ENCODE assay signal across 20 cellular contexts in genomic region chr2:73839653-73840411, GRCh38. TPM values are rescaled to one million over a fixed set of nuclear protein-coding genes. Genes with fewer than 3 reads are reported as not detected.
DNase-seq lines count a peak whose midpoint lies in the region; ATAC-seq and TF ChIP-seq lines count a peak whose summit lies in the region.
"Had no signal": no experiment of that assay in that cellular context is flagged by ENCODE, and none has a peak within 500 bp of the region (broad histone marks: within the 10 kb centered on the region; RNA-seq: fewer than 3 reads in every experiment).

No MANE protein-coding gene starts in this region.

- H3K4me1 ChIP-seq in mucosa of rectum (ENCODE audit: control insufficient read depth in 2 of 2, insufficient read depth in 2 of 2, low read length in 2 of 2): peaks cover 3 to 19% of the 10 kb centered on the region in 2 donors

- H3K9me3 Mint-ChIP-seq in activated naive CD8-positive, alpha-beta T cell treated with anti-CD3 and anti-CD28 coated beads for 36 hours: no peaks in the 10 kb centered on the region
- H3K9me3 Mint-ChIP-seq in activated naive CD8-positive, alpha-beta T cell treated with anti-CD3 and anti-CD28 coated beads, Interleukin-2, amount 50 U/mL, for 24 hours: no peaks in the 10 kb centered on the region
- no peaks in the 10 kb centered on the region for H3K9me3 Mint-ChIP-seq in activated CD4-positive, alpha-beta T cell treated with anti-CD3 and anti-CD28 coated beads, Interleukin-2, amount 10 ng/mL, durations not matched to agents 7 days and 5 days
- H3K9me3 Mint-ChIP-seq: activated B cell treated with CpG ODN at 0.5 μM for 24 hours, brain had no signal

- in situ Hi-C loops in GM13976 (cut with MboI; ENCODE audit: low sequenced_read_pairs, unreplicated experiment): no loop called here

- POLR2A ChIA-PET in activated CD4-positive, alpha-beta T cell treated with anti-CD3 and anti-CD28 coated beads, Interleukin-2, amount 10 ng/mL, durations not matched to agents 7 days and 5 days (lab: Charles Lee): no interaction called here

- CTCF ChIA-PET in activated CD4-positive, alpha-beta T cell treated with anti-CD3 and anti-CD28 coated beads, Interleukin-2, amount 10 ng/mL, durations not matched to agents 7 days and 5 days (lab: Charles Lee): interaction anchor here (0.6 kb wide), 2 partner anchors 11 to 72 kb away, joined by 3 to 4 read pairs; partner anchors contain the start of gene STAMBP

- ATAC-seq in activated naive CD8-positive, alpha-beta T cell treated with anti-CD3 and anti-CD28 coated beads, Interleukin-2, amount 50 U/mL, for 24 hours: no peak

- TF ChIP-seq CTCF in GM13976 (IDR thresholded peaks at IDR 0.05; ENCODE audit: borderline replicate concordance, control extremely low read depth, extremely low read depth, insufficient read depth, missing control alignments): no peak

- peak overlapping the region; percentile 32 to 61 for H3K27ac ChIP-seq in mucosa of rectum (ENCODE audit: low read depth in 2 of 2, low read length in 2 of 2)

- no peaks in the 10 kb centered on the region for H3K27me3 Mint-ChIP-seq in activated naive CD8-positive, alpha-beta T cell treated with anti-CD3 and anti-CD28 coated beads for 36 hours
- no peaks in the 10 kb centered on the region for H3K27me3 Mint-ChIP-seq in activated naive CD8-positive, alpha-beta T cell treated with anti-CD3 and anti-CD28 coated beads, Interleukin-2, amount 50 U/mL, for 24 hours
- H3K27me3 Mint-ChIP-seq in activated CD4-positive, alpha-beta T cell treated with anti-CD3 and anti-CD28 coated beads, Interleukin-2, amount 10 ng/mL, durations not matched to agents 7 days and 5 days: no peaks in the 10 kb centered on the region
- H3K27me3 Mint-ChIP-seq: activated B cell treated with CpG ODN at 0.5 μM for 24 hours, brain had no signal

- H3K9me3 ChIP-seq in mucosa of rectum (ENCODE audit: control insufficient read depth in 2 of 2, low read length in 2 of 2): no peaks in the 10 kb centered on the region
- H3K9me3 ChIP-seq: Peyer's patch, spleen had no signal

- peaks cover 10% of the 10 kb centered on the region for H3K36me3 Mint-ChIP-seq in activated naive CD8-positive, alpha-beta T cell treated with anti-CD3 and anti-CD28 coated beads for 36 hours
- peaks cover 26% of the 10 kb centered on the region for H3K36me3 Mint-ChIP-seq in activated naive CD8-positive, alpha-beta T cell treated with anti-CD3 and anti-CD28 coated beads, Interleukin-2, amount 50 U/mL, for 24 hours (ENCODE audit: low read depth)
- peaks cover 24% of the 10 kb centered on the region for H3K36me3 Mint-ChIP-seq in activated CD4-positive, alpha-beta T cell treated with anti-CD3 and anti-CD28 coated beads, Interleukin-2, amount 10 ng/mL, durations not matched to agents 7 days and 5 days (ENCODE audit: low read depth)

- no peak for DNase-seq in activated naive CD8-positive, alpha-beta T cell treated with anti-CD3 and anti-CD28 coated beads for 36 hours
- no peak for DNase-seq in activated naive CD8-positive, alpha-beta T cell treated with anti-CD3 and anti-CD28 coated beads, Interleukin-2, amount 50 U/mL, for 24 hours
- peak; percentile 35 for DNase-seq in cerebellum (ENCODE audit: low spot score)
- DNase-seq in NK-92 (lab: John Stamatoyannopoulos, UW; ENCODE audit: unreplicated experiment): no peak
- no peak for DNase-seq in stimulated activated CD4-positive, alpha-beta T cell treated with anti-CD3 and anti-CD28 coated beads, Interleukin-2, amount 100 ng/mL, for 24 hours
- no peak for DNase-seq in GM13976 (ENCODE audit: low spot score)
- no peak for DNase-seq in activated CD4-positive, alpha-beta T cell treated with anti-CD3 and anti-CD28 coated beads, Interleukin-2, amount 10 ng/mL, durations not matched to agents 7 days and 5 days
- DNase-seq: activated B cell treated with CpG ODN at 0.5 μM for 24 hours; activated naive CD4-positive, alpha-beta T cell; DMS79 treated with DMSO at 0.1 percent for 48 hours; effector CD8-positive, alpha-beta T cell; NCI-H146; NCI-H510A; Peyer's patch; spleen had no signal

- H3K27ac Mint-ChIP-seq in activated naive CD8-positive, alpha-beta T cell treated with anti-CD3 and anti-CD28 coated beads for 36 hours: peak overlapping the region; percentile 18
- no peak overlapping the region for H3K27ac Mint-ChIP-seq in activated naive CD8-positive, alpha-beta T cell treated with anti-CD3 and anti-CD28 coated beads, Interleukin-2, amount 50 U/mL, for 24 hours
- H3K27ac Mint-ChIP-seq in activated CD4-positive, alpha-beta T cell treated with anti-CD3 and anti-CD28 coated beads, Interleukin-2, amount 10 ng/mL, durations not matched to agents 7 days and 5 days: no peak overlapping the region
- H3K27ac Mint-ChIP-seq: activated B cell treated with CpG ODN at 0.5 μM for 24 hours had no signal

- no peak overlapping the region for H3K4me3 Mint-ChIP-seq in activated naive CD8-positive, alpha-beta T cell treated with anti-CD3 and anti-CD28 coated beads for 36 hours
- H3K4me3 Mint-ChIP-seq in activated naive CD8-positive, alpha-beta T cell treated with anti-CD3 and anti-CD28 coated beads, Interleukin-2, amount 50 U/mL, for 24 hours: no peak overlapping the region
- H3K4me3 Mint-ChIP-seq in activated CD4-positive, alpha-beta T cell treated with anti-CD3 and anti-CD28 coated beads, Interleukin-2, amount 10 ng/mL, durations not matched to agents 7 days and 5 days: no peak overlapping the region
- H3K4me3 Mint-ChIP-seq: activated B cell treated with CpG ODN at 0.5 μM for 24 hours had no signal

- no peaks in the 10 kb centered on the region for H3K27me3 ChIP-seq in mucosa of rectum (ENCODE audit: control insufficient read depth in 2 of 2, insufficient read depth in 2 of 2, low read length in 2 of 2)
- H3K27me3 ChIP-seq: Peyer's patch, spleen had no signal

- no peak overlapping the region for H3K4me3 ChIP-seq in mucosa of rectum (ENCODE audit: low read length in 2 of 2)
- H3K4me3 ChIP-seq: Peyer's patch, spleen had no signal

- H3K4me1 Mint-ChIP-seq in activated naive CD8-positive, alpha-beta T cell treated with anti-CD3 and anti-CD28 coated beads for 36 hours: peaks cover 10% of the 10 kb centered on the region
- peaks cover 16% of the 10 kb centered on the region for H3K4me1 Mint-ChIP-seq in activated naive CD8-positive, alpha-beta T cell treated with anti-CD3 and anti-CD28 coated beads, Interleukin-2, amount 50 U/mL, for 24 hours
- H3K4me1 Mint-ChIP-seq in activated CD4-positive, alpha-beta T cell treated with anti-CD3 and anti-CD28 coated beads, Interleukin-2, amount 10 ng/mL, durations not matched to agents 7 days and 5 days: peaks cover 11% of the 10 kb centered on the region

- H3K9ac ChIP-seq in mucosa of rectum (ENCODE audit: low read depth in 1 of 2, low read length in 2 of 2): no peak overlapping the region

- H3K36me3 ChIP-seq in mucosa of rectum (ENCODE audit: control insufficient read depth in 2 of 2, insufficient read depth in 2 of 2, low read length in 2 of 2): peaks cover 6 to 23% of the 10 kb centered on the region in 2 donors

RNA-seq across cellular contexts. Expression of gene STAMBP, which starts 11.1 kb away (rescaled TPM):
- 10 to 100 TPM; 72.6 to 76.4 TPM for total RNA-seq in activated naive CD8-positive, alpha-beta T cell treated with anti-CD3 and anti-CD28 coated beads for 36 hours
- total RNA-seq in cerebellum: 16.0 TPM
- total RNA-seq in activated CD4-positive, alpha-beta T cell treated with anti-CD3 and anti-CD28 coated beads, Interleukin-2, amount 10 ng/mL, durations not matched to agents 7 days and 5 days: 10 to 100 TPM; 37.2 to 38.4 TPM

RNA-seq across cellular contexts. Expression of gene ACTG2, which starts 53.0 kb away (rescaled TPM):
- total RNA-seq in activated naive CD8-positive, alpha-beta T cell treated with anti-CD3 and anti-CD28 coated beads for 36 hours: under 1 TPM; 0.12 to 0.27 TPM
- 1.1 TPM for total RNA-seq in cerebellum
- total RNA-seq in activated CD4-positive, alpha-beta T cell treated with anti-CD3 and anti-CD28 coated beads, Interleukin-2, amount 10 ng/mL, durations not matched to agents 7 days and 5 days: not detected
- total RNA-seq: A172, activated B cell treated with CpG ODN at 0.5 μM for 24 hours had no signal

RNA-seq across cellular contexts. Expression of gene C2orf78, which starts 55.8 kb away (rescaled TPM):
- not detected for total RNA-seq in activated naive CD8-positive, alpha-beta T cell treated with anti-CD3 and anti-CD28 coated beads for 36 hours
- not detected for total RNA-seq in cerebellum
- not detected for total RNA-seq in activated CD4-positive, alpha-beta T cell treated with anti-CD3 and anti-CD28 coated beads, Interleukin-2, amount 10 ng/mL, durations not matched to agents 7 days and 5 days
- total RNA-seq: A172, activated B cell treated with CpG ODN at 0.5 μM for 24 hours, mesenteric fat pad, omental fat pad, Peyer's patch, spleen had no signal

RNA-seq across cellular contexts. Expression of gene DUSP11, which starts 59.9 kb away (rescaled TPM):
- total RNA-seq in activated naive CD8-positive, alpha-beta T cell treated with anti-CD3 and anti-CD28 coated beads for 36 hours: 10 to 100 TPM; 30.2 to 31.0 TPM
- total RNA-seq in cerebellum: 27.1 TPM
- total RNA-seq in activated CD4-positive, alpha-beta T cell treated with anti-CD3 and anti-CD28 coated beads, Interleukin-2, amount 10 ng/mL, durations not matched to agents 7 days and 5 days: 10 to 100 TPM; 28.7 to 29.4 TPM
